Comparison of ENCODE assay signal across 13 cellular contexts in genomic region chr15:48928877-48929538, GRCh38. TPM values are rescaled to one million over a fixed set of nuclear protein-coding genes. Genes with fewer than 3 reads are reported as not detected.
DNase-seq lines count a peak whose midpoint lies in the region; ATAC-seq, FAIRE-seq and TF ChIP-seq lines count a peak whose summit lies in the region.
"Had no signal": no experiment of that assay in that cellular context is flagged by ENCODE, and none has a peak within 500 bp of the region (broad histone marks: within the 10 kb centered on the region; RNA-seq: fewer than 3 reads in every experiment).

No MANE protein-coding gene starts in this region.

- H3K4me3 Mint-ChIP-seq in activated CD8-positive, alpha-beta memory T cell treated with anti-CD3 and anti-CD28 coated beads, Interleukin-2, amount 10 ng/mL, durations not matched to agents 7 days and 5 days: no peak overlapping the region
- H3K4me3 Mint-ChIP-seq: activated B cell treated with CpG ODN at 0.5 μM for 24 hours had no signal

- WGBS in K562 (ENCODE audit: insufficient coverage, low coverage, missing lambda C conversion rate): 34% methylated on average over 6 of the region's 6 CpGs

- intact Hi-C loops in K562 (cut with micrococcal nuclease) (no loop called here), Right ventricle myocardium superior (cut with DNase I) (no loop called here)

- peaks cover 0 to 26% of the 10 kb centered on the region in 2 experiments; a peak in 3 of 5 replicates for H3K4me1 ChIP-seq in K562 (replicated peaks in 1 of 2; ENCODE audit: control insufficient read depth in 2 of 2, insufficient read depth in 2 of 2, low read length in 2 of 2)
- H3K4me1 ChIP-seq: upper lobe of right lung had no signal

- no peaks in the 10 kb centered on the region for H3K9me3 ChIP-seq in K562 (replicated peaks; ENCODE audit: control insufficient read depth, insufficient read depth, low read depth, low read length)
- H3K9me3 ChIP-seq: upper lobe of right lung had no signal

- no peaks in the 10 kb centered on the region for H4K20me1 ChIP-seq in K562 (replicated peaks; ENCODE audit: control insufficient read depth, insufficient read depth, low read length)

- peaks cover 0 to 3% of the 10 kb centered on the region in 2 experiments; a peak in 2 of 5 replicates for H3K27me3 ChIP-seq in K562 (ENCODE audit: control insufficient read depth in 2 of 2, insufficient read depth in 2 of 2, low read length in 2 of 2)
- H3K27me3 ChIP-seq: upper lobe of right lung had no signal

- H3K9me3 Mint-ChIP-seq in activated CD8-positive, alpha-beta memory T cell treated with anti-CD3 and anti-CD28 coated beads, Interleukin-2, amount 10 ng/mL, durations not matched to agents 7 days and 5 days (ENCODE audit: low read depth): peaks cover 3% of the 10 kb centered on the region
- H3K9me3 Mint-ChIP-seq: activated B cell treated with CpG ODN at 0.5 μM for 24 hours had no signal

- in situ Hi-C loops in K562 (cut with MboI): no loop called here

- peak overlapping the region; percentile 69 for H3K27ac Mint-ChIP-seq in activated CD8-positive, alpha-beta memory T cell treated with anti-CD3 and anti-CD28 coated beads, Interleukin-2, amount 10 ng/mL, durations not matched to agents 7 days and 5 days
- H3K27ac Mint-ChIP-seq: activated B cell treated with CpG ODN at 0.5 μM for 24 hours had no signal

- H3K4me2 ChIP-seq in K562 (ENCODE audit: insufficient read depth, low read length): no peak overlapping the region; the same call in 1 of the 2 replicates

- peak; percentile 63 for ATAC-seq in activated CD8-positive, alpha-beta memory T cell treated with anti-CD3 and anti-CD28 coated beads, Interleukin-2, amount 10 ng/mL, durations not matched to agents 7 days and 5 days
- ATAC-seq in K562: no peak
- no peak for ATAC-seq in Right ventricle myocardium superior (ENCODE audit: poor library complexity)
- ATAC-seq: upper lobe of right lung had no signal

- no peak overlapping the region for H3K4me3 ChIP-seq in K562
- H3K4me3 ChIP-seq: upper lobe of right lung had no signal

- peak; percentile 15 for FAIRE-seq in K562 (lab: Jason Lieb, UNC)
- no peak for FAIRE-seq in H54 (lab: Jason Lieb, UNC)
- FAIRE-seq: D721Med had no signal

- no peak for TF ChIP-seq RAD21 in K562 (CRISPR knock-in tag; conservative IDR thresholded peaks at IDR 0.05 in 1 of 2, IDR thresholded peaks at IDR 0.05 in 1 of 2)

- no peak for TF ChIP-seq POLR2A in K562 (conservative IDR thresholded peaks at IDR 0.05)
- no peak for TF ChIP-seq POLR2A in H54 (IDR thresholded peaks at IDR 0.05; ENCODE audit: low read depth, low read length)

- DNase-seq in activated CD8-positive, alpha-beta memory T cell treated with anti-CD3 and anti-CD28 coated beads, Interleukin-2, amount 10 ng/mL, durations not matched to agents 7 days and 5 days: peak; percentile 79
- no peak for DNase-seq in activated CD8-positive, alpha-beta memory T cell treated with anti-CD3 and anti-CD28 coated beads, Interleukin-2, amount 50 U/mL, for 4 hours
- DNase-seq in UCSD-AML1 (lab: John Stamatoyannopoulos, UW; ENCODE audit: unreplicated experiment) (peak; percentile 14), K562 (ENCODE audit: extremely low read depth in 1 of 4, low spot score in 3 of 4) (peak in 1 of 4 experiments; percentile 37), Right ventricle myocardium superior (no peak), H54 (ENCODE audit: insufficient read length, low spot score) (no peak), ecto neural progenitor cell (ENCODE audit: low spot score) (no peak)
- peak; percentile 18 for DNase-seq in stimulated activated CD8-positive, alpha-beta memory T cell treated with anti-CD3 and anti-CD28 coated beads, Interleukin-4, amount 100 ng/mL, for 24 hours (ENCODE audit: low read depth)
- DNase-seq: ACHN, activated B cell treated with CpG ODN at 0.5 μM for 24 hours, NCI-H345, upper lobe of right lung had no signal

- no TSS peak for BruUV-seq in K562 (replicated peaks; lab: Mats Ljungman, UMichigan)

- no peak for TF ChIP-seq EP300 in K562 (IDR thresholded peaks at IDR 0.05; ENCODE audit: low read length)

- peaks cover 65% of the 10 kb centered on the region for H3K4me1 Mint-ChIP-seq in activated CD8-positive, alpha-beta memory T cell treated with anti-CD3 and anti-CD28 coated beads, Interleukin-2, amount 10 ng/mL, durations not matched to agents 7 days and 5 days
- H3K4me1 Mint-ChIP-seq: activated B cell treated with CpG ODN at 0.5 μM for 24 hours had no signal

- H3K36me3 Mint-ChIP-seq in activated CD8-positive, alpha-beta memory T cell treated with anti-CD3 and anti-CD28 coated beads, Interleukin-2, amount 10 ng/mL, durations not matched to agents 7 days and 5 days: peaks cover 28% of the 10 kb centered on the region

- POLR2A ChIA-PET in K562 (lab: Yijun Ruan, JAX): no interaction called here

- no peak overlapping the region; a peak in 1 of 4 replicates for H3K9ac ChIP-seq in K562 (ENCODE audit: insufficient read depth in 1 of 2, low read depth in 2 of 2, low read length in 2 of 2)

- H3K79me2 ChIP-seq in K562 (ENCODE audit: control insufficient read depth, insufficient read depth, low read length): no peaks in the 10 kb centered on the region

- no peak for TF ChIP-seq CTCF in K562 (IDR thresholded peaks at IDR 0.05 in 2 of 3, conservative IDR thresholded peaks at IDR 0.05 in 1 of 3; ENCODE audit: insufficient read depth in 2 of 3, low read depth in 1 of 3, low read length in 3 of 3)

- no peaks in the 10 kb centered on the region for H3K36me3 ChIP-seq in K562 (ENCODE audit: control insufficient read depth, insufficient read depth, low read length)
- H3K36me3 ChIP-seq: upper lobe of right lung had no signal

- no peak overlapping the region for H3K27ac ChIP-seq in K562 (ENCODE audit: extremely low read depth, low read depth, low read length)
- H3K27ac ChIP-seq: upper lobe of right lung had no signal

- CTCF ChIA-PET in activated CD8-positive, alpha-beta memory T cell treated with anti-CD3 and anti-CD28 coated beads, Interleukin-2, amount 10 ng/mL, durations not matched to agents 7 days and 5 days (lab: Charles Lee): interaction anchor here (0.7 to 1.5 kb wide), 2 partner anchors 11 to 46 kb away, joined by 3 read pairs; no protein-coding TSS in a partner anchor
- CTCF ChIA-PET in K562 (lab: Yijun Ruan, JAX; ENCODE audit: low intra/inter-chr PET ratio): no interaction called here

- H3K27me3 Mint-ChIP-seq in activated CD8-positive, alpha-beta memory T cell treated with anti-CD3 and anti-CD28 coated beads, Interleukin-2, amount 10 ng/mL, durations not matched to agents 7 days and 5 days: peaks cover 4% of the 10 kb centered on the region

- H3K9me1 ChIP-seq in K562 (ENCODE audit: control insufficient read depth, insufficient read depth, low read length): no peaks in the 10 kb centered on the region

- peak overlapping the region; percentile 72 for H2AFZ ChIP-seq in K562 (ENCODE audit: low read depth, low read length)

TF ChIP-seq in K562, 482 proteins besides CTCF, POLR2A, EP300 and RAD21 (continues in another document):
- no peak for TF ChIP-seq ZC3H4 (CRISPR knock-in tag; IDR thresholded peaks at IDR 0.05; ENCODE audit: borderline replicate concordance)
- TF ChIP-seq MEIS2 (IDR thresholded peaks at IDR 0.05; ENCODE audit: partially characterized antibody): peak; percentile 65

RNA-seq across cellular contexts. Expression of gene SHC4, which starts 34.7 kb away (rescaled TPM):
- 1 to 10 TPM; 3.0 to 9.8 TPM for total RNA-seq in activated CD8-positive, alpha-beta memory T cell treated with anti-CD3 and anti-CD28 coated beads, Interleukin-2, amount 10 ng/mL, durations not matched to agents 7 days and 5 days
- total RNA-seq in K562 (2011; cell fraction: chromatin; rRNA removed; ENCODE audit: low replicate concordance): 2.0 and 3.6 TPM in 2 replicates
- 1.4 and 2.0 TPM in 2 replicates for total RNA-seq in K562 (2011; cell fraction: nucleolus; rRNA removed)
- 2.9 and 3.5 TPM in 2 replicates for total RNA-seq in K562 (2011; cell fraction: nucleoplasm; rRNA removed)
- total RNA-seq in K562 (2014; rRNA removed): 0.24 and 0.73 TPM in 2 replicates
- total RNA-seq in K562 (2014; rRNA removed; fragmentation: Illumina TruSeq; extraction: Trizol): 0.55 and 0.89 TPM in 2 replicates
- total RNA-seq in K562 (2015; rRNA removed; fragmentation: Illumina TruSeq; extraction: Trizol): 0.45 and 0.69 TPM in 2 replicates
- 0.40 and 0.51 TPM in 2 replicates for total RNA-seq in K562 (2021)
- polyA plus RNA-seq in K562 (2011; rRNA removed): 1.2 and 1.6 TPM in 2 replicates
- 0.42 and 0.96 TPM in 2 replicates for polyA plus RNA-seq in K562 (2011; cell fraction: cytosol; rRNA removed)
- polyA plus RNA-seq in K562 (2011; cell fraction: nucleus; rRNA removed): 4.1 and 4.8 TPM in 2 replicates
- polyA plus RNA-seq in K562 (2012): 0.70 and 0.73 TPM in 2 replicates
- polyA plus RNA-seq in K562 (2014; fragmentation: Illumina TruSeq; extraction: Trizol): 0.43 and 0.89 TPM in 2 replicates
- 1 to 10 TPM in 1 of 2 experiments, under 1 TPM in 1; 0.67 to 1.0 TPM for polyA plus RNA-seq in K562 (2014; fragmentation: Nextera tagmentation; extraction: Ambion mirVana)
- polyA plus RNA-seq in K562 (2014; rRNA removed): 0.52 and 1.1 TPM in 2 replicates
- polyA minus RNA-seq in K562 (2011; rRNA and poly(A)+ RNA removed): 2.6 and 3.5 TPM in 2 replicates
- polyA minus RNA-seq in K562 (2011; cell fraction: cytosol; rRNA and poly(A)+ RNA removed): not detected in 2 replicates
- 1.5 and 4.1 TPM in 2 replicates for polyA minus RNA-seq in K562 (2011; cell fraction: nucleus; rRNA and poly(A)+ RNA removed)
- total RNA-seq in Right ventricle myocardium superior: 2.5 TPM
- total RNA-seq: activated B cell treated with CpG ODN at 0.5 μM for 24 hours had no signal

RNA-seq across cellular contexts. Expression of gene EID1, which starts 51.1 kb away (rescaled TPM):
- 100 to 1,000 TPM; 100 to 133 TPM for total RNA-seq in activated CD8-positive, alpha-beta memory T cell treated with anti-CD3 and anti-CD28 coated beads, Interleukin-2, amount 10 ng/mL, durations not matched to agents 7 days and 5 days
- 7.1 and 20.6 TPM in 2 replicates for total RNA-seq in K562 (2011; cell fraction: chromatin; rRNA removed; ENCODE audit: low replicate concordance)
- 10.7 and 13.6 TPM in 2 replicates for total RNA-seq in K562 (2011; cell fraction: nucleolus; rRNA removed)
- total RNA-seq in K562 (2011; cell fraction: nucleoplasm; rRNA removed): 16.9 and 21.3 TPM in 2 replicates
- total RNA-seq in K562 (2014; rRNA removed) (167 and 170 TPM in 2 replicates), K562 (2014; rRNA removed; fragmentation: Illumina TruSeq; extraction: Trizol) (136 and 159 TPM in 2 replicates), K562 (2015; rRNA removed; fragmentation: Illumina TruSeq; extraction: Trizol) (197 and 201 TPM in 2 replicates), K562 (2021) (124 and 143 TPM in 2 replicates), Right ventricle myocardium superior (201 TPM)
- polyA plus RNA-seq in K562 (2011; rRNA removed) (118 and 154 TPM in 2 replicates), K562 (2014; fragmentation: Illumina TruSeq; extraction: Trizol) (134 and 176 TPM in 2 replicates), K562 (2014; fragmentation: Nextera tagmentation; extraction: Ambion mirVana) (10 to 100 TPM; 46.5 to 51.2 TPM), K562 (2014; rRNA removed) (177 and 211 TPM in 2 replicates)
- 68.1 and 105 TPM in 2 replicates for polyA plus RNA-seq in K562 (2011; cell fraction: cytosol; rRNA removed)
- polyA plus RNA-seq in K562 (2011; cell fraction: nucleus; rRNA removed): 42.9 and 66.4 TPM in 2 replicates
- polyA plus RNA-seq in K562 (2012): 116 and 124 TPM in 2 replicates
- 43.4 and 58.1 TPM in 2 replicates for polyA minus RNA-seq in K562 (2011; rRNA and poly(A)+ RNA removed)
- 61.7 and 69.7 TPM in 2 replicates for polyA minus RNA-seq in K562 (2011; cell fraction: cytosol; rRNA and poly(A)+ RNA removed)
- polyA minus RNA-seq in K562 (2011; cell fraction: nucleus; rRNA and poly(A)+ RNA removed): 8.2 and 15.4 TPM in 2 replicates

Comparison
In these comparisons a context has a peak if more than half of its experiments do, and no peak if none do; other contexts are left out.
1. DNase-seq: peak in activated CD8-positive, alpha-beta memory T cell treated with anti-CD3 and anti-CD28 coated beads, Interleukin-2, amount 10 ng/mL, durations not matched to agents 7 days and 5 days (single experiment), UCSD-AML1 (single experiment) and stimulated activated CD8-positive, alpha-beta memory T cell treated with anti-CD3 and anti-CD28 coated beads, Interleukin-4, amount 100 ng/mL, for 24 hours (single experiment); none in activated CD8-positive, alpha-beta memory T cell treated with anti-CD3 and anti-CD28 coated beads, Interleukin-2, amount 50 U/mL, for 4 hours (single experiment), Right ventricle myocardium superior (single experiment), H54 (single experiment) and ecto neural progenitor cell (single experiment).